21 cellular contexts compared by ENCODE assay signal in genomic region chr10:96746503-96746902, GRCh38. TPM values are rescaled to one million over a fixed set of nuclear protein-coding genes. Genes with fewer than 3 reads are reported as not detected.
DNase-seq lines count a peak whose midpoint lies in the region; ATAC-seq, FAIRE-seq and TF ChIP-seq lines count a peak whose summit lies in the region.
"Had no signal": no experiment of that assay in that cellular context is flagged by ENCODE, and none has a peak within 500 bp of the region (broad histone marks: within the 10 kb centered on the region; RNA-seq: fewer than 3 reads in every experiment).

No MANE protein-coding gene starts in this region.

- no peak for DNase-seq in GM12891 (ENCODE audit: insufficient read length, low spot score)
- DNase-seq in T-helper 17 cell, result no peak
- peak; percentile 36 for DNase-seq in iris pigment epithelial cell (ENCODE audit: low read depth)
- DNase-seq in glomerular visceral epithelial cell (ENCODE audit: extremely low spot score), result no peak
- DNase-seq in NCI-H1417 (lab: John Stamatoyannopoulos, UW), result no peak
- no peak for DNase-seq in dermis blood vessel endothelial cell
- no peak for DNase-seq in NCI-H187 (lab: John Stamatoyannopoulos, UW)
- DNase-seq: BE2C; CD4-positive, alpha-beta memory T cell; DMS153; EL; H9; NCI-H1048; NCI-H1436 treated with DMSO at 0.1 percent for 48 hours; NCI-H2081; NCI-H774; RPMI8226; SHP77 treated with DMSO at 0.1 percent for 48 hours; T-cell had no signal

- H3K4me3 Mint-ChIP-seq in T-helper 17 cell, result no peak overlapping the region
- H3K4me3 Mint-ChIP-seq: CD4-positive, alpha-beta memory T cell; H9; T-cell had no signal

- H3K27ac Mint-ChIP-seq in T-helper 17 cell, result peak overlapping the region; percentile 86
- H3K27ac Mint-ChIP-seq: CD4-positive, alpha-beta memory T cell; H9; T-cell had no signal

- peak; percentile 38 for FAIRE-seq in GM12891 (lab: Jason Lieb, UNC)

- H3K27me3 Mint-ChIP-seq in T-helper 17 cell, result no peaks in the 10 kb centered on the region
- H3K27me3 Mint-ChIP-seq: CD4-positive, alpha-beta memory T cell; T-cell had no signal

- H3K4me1 Mint-ChIP-seq in T-helper 17 cell, result peaks cover 10% of the 10 kb centered on the region

- no peaks in the 10 kb centered on the region for H3K9me3 ChIP-seq in T-helper 17 cell (ENCODE audit: control insufficient read depth, low read length, poor library complexity, severe bottlenecking)
- H3K9me3 ChIP-seq: BE2C had no signal

- no peak for TF ChIP-seq POLR2A in GM12891 (IDR thresholded peaks at IDR 0.05; ENCODE audit: low read depth, low read length)

- no peak for ATAC-seq in T-helper 17 cell
- ATAC-seq: SK-N-SH treated with all-trans-retinoic acid at 6 μM for 48 hours, T-cell had no signal

- no peaks in the 10 kb centered on the region for H3K36me3 Mint-ChIP-seq in T-helper 17 cell (ENCODE audit: low read depth)
- H3K36me3 Mint-ChIP-seq: CD4-positive, alpha-beta memory T cell; T-cell had no signal

TF ChIP-seq in GM12891, 5 proteins besides CTCF, POLR2A, EP300 and RAD21:
- TF ChIP-seq POU2F2 (IDR thresholded peaks at IDR 0.05; ENCODE audit: low read depth, low read length), result no peak
- no peak for TF ChIP-seq TAF1 (IDR thresholded peaks at IDR 0.05; ENCODE audit: low read depth, low read length)
- no peak for TF ChIP-seq PAX5 (IDR thresholded peaks at IDR 0.05; ENCODE audit: insufficient read depth, low read length, severe bottlenecking)
- TF ChIP-seq SPI1 (IDR thresholded peaks at IDR 0.05; ENCODE audit: low read depth, low read length), result no peak
- no peak for TF ChIP-seq POLR2AphosphoS5 (IDR thresholded peaks at IDR 0.05; ENCODE audit: low read depth, low read length)

RNA-seq across cellular contexts. Expression of gene PIK3AP1, which starts 26.2 kb away (rescaled TPM):
- polyA plus RNA-seq in GM12891 (2012; ENCODE audit: low read depth, missing spikeins), result 73.5 TPM
- total RNA-seq in T-helper 17 cell, result 1 to 10 TPM; 1.9 to 5.0 TPM
- 0.14 TPM in 1 of 2 replicates, not detected in the other for total RNA-seq in dermis blood vessel endothelial cell
- total RNA-seq: MCF 10A had no signal
